7 cellular contexts compared by ENCODE assay signal in the genomic region with DNA sequence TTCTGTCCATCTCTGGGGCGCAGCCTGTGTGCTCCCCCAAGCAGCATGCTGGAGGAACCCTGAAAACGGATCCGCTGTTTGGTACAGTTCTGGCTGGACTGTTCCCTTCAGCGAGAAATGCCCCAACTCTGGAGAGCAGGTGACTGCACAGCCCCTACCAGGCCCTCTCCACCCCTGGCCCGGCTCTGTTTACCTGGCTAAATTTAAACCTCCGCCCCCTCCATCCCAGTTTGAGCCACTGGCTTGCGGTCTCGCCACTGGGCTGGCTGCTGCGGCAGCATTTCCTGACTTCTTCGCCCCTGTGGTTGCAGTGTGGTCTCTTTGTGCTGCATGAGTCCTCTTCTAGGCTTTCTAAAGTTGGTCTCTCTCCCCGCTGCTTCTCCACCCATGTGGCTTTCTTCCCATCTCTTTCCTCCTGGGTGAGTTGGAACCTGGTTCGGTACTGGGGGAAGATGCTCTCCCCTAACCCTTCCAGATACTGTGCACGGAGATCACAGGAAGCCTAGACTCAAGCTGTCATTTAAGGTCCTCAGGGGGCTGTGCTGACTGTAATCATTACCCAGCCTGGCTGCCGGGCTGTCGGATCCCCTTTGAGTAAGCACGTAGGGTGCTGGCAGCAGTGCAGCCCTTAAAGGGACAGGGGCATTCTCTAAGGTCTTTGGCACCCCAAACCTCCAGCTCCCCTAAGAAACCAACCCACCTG.
DNase-seq lines count a peak whose midpoint lies in the region; ATAC-seq and TF ChIP-seq lines count a peak whose summit lies in the region.

No MANE protein-coding gene starts in this region.

- H3K9me3 ChIP-seq in Caco-2: no peaks in the 10 kb centered on the region

- 0 out of 2 replicates have a peak, but pooled peaks have one; percentile 9 for TF ChIP-seq CTCF in KMS-11 (conservative IDR thresholded peaks at IDR 0.05; ENCODE audit: low read depth, low read length)
- TF ChIP-seq CTCF in progenitor cell of endocrine pancreas (IDR thresholded peaks at IDR 0.05; ENCODE audit: unreplicated experiment): no peak
- no peak for TF ChIP-seq CTCF in Caco-2 (IDR thresholded peaks at IDR 0.05; ENCODE audit: insufficient read depth in 1 of 2, low read depth in 1 of 2, low read length in 1 of 2, severe bottlenecking in 1 of 2, unreplicated experiment in 1 of 2)

- peaks cover 91% of the 10 kb centered on the region for H3K27me3 Mint-ChIP-seq in activated naive CD4-positive, alpha-beta T cell treated with anti-CD3 and anti-CD28 coated beads, Interleukin-2, amount 10 ng/mL, durations not matched to agents 7 days and 5 days
- H3K27me3 Mint-ChIP-seq in progenitor cell of endocrine pancreas: peaks cover 57% of the 10 kb centered on the region
- peaks cover 27% of the 10 kb centered on the region for H3K27me3 Mint-ChIP-seq in Caco-2 (ENCODE audit: insufficient read depth, unreplicated experiment)

- peak overlapping the region; percentile 94 for H3K27ac ChIP-seq in KMS-11

- H3K4me1 ChIP-seq in KMS-11 (ENCODE audit: low read depth, poor library complexity, severe bottlenecking): peaks cover 53% of the 10 kb centered on the region
- H3K4me1 ChIP-seq in Caco-2: peaks cover 4% of the 10 kb centered on the region; the same call in 1 of the 2 replicates

- peak; percentile 33 for ATAC-seq in GM18499 (IDR thresholded peaks at IDR 0.05; ENCODE audit: insufficient read depth, unreplicated experiment)
- ATAC-seq in GM21528 (IDR thresholded peaks at IDR 0.05; ENCODE audit: low FRiP score, unreplicated experiment): peak; percentile 44

- POLR2A ChIA-PET in Caco-2 (lab: Charles Lee): no interaction called here

- H3K36me3 ChIP-seq in KMS-11 (ENCODE audit: insufficient read depth): peaks cover 5% of the 10 kb centered on the region; the same call in 1 of the 2 replicates
- H3K36me3 ChIP-seq in H7 (replicated peaks; ENCODE audit: control insufficient read depth, insufficient read depth, low read length): no peaks in the 10 kb centered on the region
- no peaks in the 10 kb centered on the region for H3K36me3 ChIP-seq in Caco-2 (ENCODE audit: control insufficient read depth, insufficient read depth, low read length)

- no peaks in the 10 kb centered on the region for H3K36me3 Mint-ChIP-seq in activated naive CD4-positive, alpha-beta T cell treated with anti-CD3 and anti-CD28 coated beads, Interleukin-2, amount 10 ng/mL, durations not matched to agents 7 days and 5 days
- H3K36me3 Mint-ChIP-seq in progenitor cell of endocrine pancreas (ENCODE audit: insufficient read depth) (no peaks in the 10 kb centered on the region), Caco-2 (ENCODE audit: insufficient read depth, unreplicated experiment) (no peaks in the 10 kb centered on the region)

- H3K4me2 ChIP-seq in KMS-11: peak overlapping the region; percentile 94

- H2AFZ ChIP-seq in KMS-11 (ENCODE audit: low read depth): no peak overlapping the region

- H3K27me3 ChIP-seq in KMS-11 (ENCODE audit: insufficient read depth, low read depth): no peaks in the 10 kb centered on the region
- peaks cover 52% of the 10 kb centered on the region for H3K27me3 ChIP-seq in H7 (ENCODE audit: control insufficient read depth, insufficient read depth, low read length)
- peaks cover 10% of the 10 kb centered on the region for H3K27me3 ChIP-seq in Caco-2 (replicated peaks; ENCODE audit: control insufficient read depth, insufficient read depth, low read length)

- H3K9me3 Mint-ChIP-seq in activated naive CD4-positive, alpha-beta T cell treated with anti-CD3 and anti-CD28 coated beads, Interleukin-2, amount 10 ng/mL, durations not matched to agents 7 days and 5 days: no peaks in the 10 kb centered on the region
- H3K9me3 Mint-ChIP-seq in progenitor cell of endocrine pancreas (ENCODE audit: low read depth) (no peaks in the 10 kb centered on the region), Caco-2 (ENCODE audit: unreplicated experiment) (no peaks in the 10 kb centered on the region)

- peak overlapping the region; percentile 94 for H3K9ac ChIP-seq in KMS-11

- no TSS peak for BruUV-seq in Caco-2 (replicated peaks; lab: Mats Ljungman, UMichigan)

- intact Hi-C loops in Caco-2 (cut with micrococcal nuclease; ENCODE audit: unreplicated experiment): no loop called here

- peaks cover 44% of the 10 kb centered on the region for H4K20me1 ChIP-seq in KMS-11 (ENCODE audit: insufficient read depth)

- H3K4me3 ChIP-seq in KMS-11 (IDR thresholded peaks at IDR 0.05; ENCODE audit: insufficient read depth, low read depth, low read length) (no peak overlapping the region), H7 (ENCODE audit: insufficient read depth, low read depth, low read length) (no peak overlapping the region), Caco-2 (ENCODE audit: low read depth, low read length) (no peak overlapping the region)

- peak; percentile 62 for DNase-seq in activated naive CD4-positive, alpha-beta T cell treated with anti-CD3 and anti-CD28 coated beads, Interleukin-2, amount 10 ng/mL, durations not matched to agents 7 days and 5 days
- DNase-seq in progenitor cell of endocrine pancreas (ENCODE audit: low spot score, unreplicated experiment) (no peak), H7 (no peak), Caco-2 (no peak)

- peaks cover 32% of the 10 kb centered on the region for H3K4me1 Mint-ChIP-seq in activated naive CD4-positive, alpha-beta T cell treated with anti-CD3 and anti-CD28 coated beads, Interleukin-2, amount 10 ng/mL, durations not matched to agents 7 days and 5 days
- H3K4me1 Mint-ChIP-seq in progenitor cell of endocrine pancreas (ENCODE audit: low read depth): peaks cover 15% of the 10 kb centered on the region
- H3K4me1 Mint-ChIP-seq in Caco-2 (ENCODE audit: low read depth, unreplicated experiment): peaks cover 6% of the 10 kb centered on the region

- CTCF ChIA-PET in activated naive CD4-positive, alpha-beta T cell treated with anti-CD3 and anti-CD28 coated beads, Interleukin-2, amount 10 ng/mL, durations not matched to agents 7 days and 5 days (lab: Charles Lee): interaction anchor here (0.7 to 3.2 kb wide), 7 partner anchors 10 to 416 kb away, joined by 3 to 17 read pairs (median 3); no protein-coding TSS in a partner anchor
- CTCF ChIA-PET in Caco-2 (lab: Charles Lee): interaction anchor here (0.6 to 1.7 kb wide), 3 partner anchors 42 to 311 kb away, joined by 3 to 4 read pairs (median 3); no protein-coding TSS in a partner anchor

- no peak overlapping the region for H3K27ac Mint-ChIP-seq in activated naive CD4-positive, alpha-beta T cell treated with anti-CD3 and anti-CD28 coated beads, Interleukin-2, amount 10 ng/mL, durations not matched to agents 7 days and 5 days
- H3K27ac Mint-ChIP-seq in progenitor cell of endocrine pancreas (peak overlapping the region; percentile 36), Caco-2 (ENCODE audit: unreplicated experiment) (no peak overlapping the region)

- peaks cover 90% of the 10 kb centered on the region for H3K79me2 ChIP-seq in KMS-11 (ENCODE audit: insufficient read depth, low read depth)

- peak overlapping the region; percentile 37 for H3K4me3 Mint-ChIP-seq in activated naive CD4-positive, alpha-beta T cell treated with anti-CD3 and anti-CD28 coated beads, Interleukin-2, amount 10 ng/mL, durations not matched to agents 7 days and 5 days
- H3K4me3 Mint-ChIP-seq in progenitor cell of endocrine pancreas (ENCODE audit: low read depth): no peak overlapping the region
- H3K4me3 Mint-ChIP-seq in Caco-2 (ENCODE audit: unreplicated experiment): no peak overlapping the region
